Comparison of ENCODE assay signal across 19 cellular contexts in the genomic region with DNA sequence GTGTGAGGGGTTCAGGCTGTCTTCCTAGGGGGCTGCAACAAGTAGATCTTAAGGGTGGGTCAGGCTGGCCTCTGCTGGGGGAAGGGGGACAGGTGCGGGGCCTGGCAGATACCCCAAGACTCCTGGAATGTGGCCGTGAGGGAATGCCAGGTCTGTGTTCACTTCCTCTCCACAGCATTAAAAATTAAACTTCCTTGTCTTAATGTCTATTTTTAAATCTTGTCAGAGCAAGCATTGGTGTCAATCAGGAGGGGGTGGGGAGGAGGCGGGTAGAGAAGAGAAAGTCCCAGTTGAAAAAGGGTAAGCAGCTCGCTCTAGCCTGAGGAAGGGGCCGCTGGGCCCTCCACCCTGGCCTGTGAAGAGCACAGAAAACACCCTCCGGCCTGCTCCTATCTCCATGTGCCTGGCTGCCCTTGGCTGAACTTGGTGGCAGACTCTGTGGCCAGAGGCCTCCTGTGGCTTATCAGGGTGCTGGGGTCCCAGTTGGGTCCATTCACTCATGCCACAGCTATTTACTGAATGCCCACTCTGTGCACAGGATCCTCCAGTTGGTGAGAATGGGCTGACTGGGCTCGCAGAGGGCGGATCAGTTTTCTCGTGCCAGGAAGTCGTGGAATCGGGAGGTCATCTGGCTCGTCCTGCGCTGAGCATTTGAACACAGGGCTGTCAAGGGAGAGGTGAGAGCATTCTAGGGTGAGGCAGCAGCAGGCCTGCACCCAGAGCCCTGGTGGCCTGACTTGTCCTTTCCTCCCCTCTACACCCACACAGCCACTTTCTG.
DNase-seq lines count a peak whose midpoint lies in the region; TF ChIP-seq lines count a peak whose summit lies in the region.
"Had no signal": no experiment of that assay in that cellular context is flagged by ENCODE, and none has a peak within 500 bp of the region (broad histone marks: within the 10 kb centered on the region; RNA-seq: fewer than 3 reads in every experiment).

No MANE protein-coding gene starts in this region.

- peak overlapping the region in 9 of 11 experiments; percentile 2 to 57 (median 31); a peak in 14 of 22 replicates for H3K9ac ChIP-seq in BLaER1 treated with 17β-estradiol and CSF1 and Interleukin-3, amounts not matched to agents 10 nM and 100 nM
- peak overlapping the region; percentile 44 for H3K9ac ChIP-seq in neuronal stem cell (ENCODE audit: low read depth, low read length, poor library complexity)

- no peak overlapping the region for H4K8ac ChIP-seq in neuronal stem cell (ENCODE audit: low read depth, low read length)

- H2BK5ac ChIP-seq in neuronal stem cell (ENCODE audit: low read length) = no peak overlapping the region

- H3K23ac ChIP-seq in neuronal stem cell (ENCODE audit: low read depth, low read length, poor library complexity) = no peak overlapping the region

- peak overlapping the region in 2 of 10 experiments; percentile 11 to 15; a peak in 2 of 20 replicates for H3K4me3 ChIP-seq in BLaER1 treated with 17β-estradiol and CSF1 and Interleukin-3, amounts not matched to agents 10 nM and 100 nM
- no peak overlapping the region for H3K4me3 ChIP-seq in cardiac muscle cell
- H3K4me3 ChIP-seq in neuronal stem cell (ENCODE audit: low read length in 2 of 2) = no peak overlapping the region
- H3K4me3 ChIP-seq in thyroid gland (replicated peaks in 1 of 3) = no peak overlapping the region
- H3K4me3 ChIP-seq: transverse colon had no signal

- no peak overlapping the region for H3K14ac ChIP-seq in neuronal stem cell (ENCODE audit: low read length)

- peak overlapping the region in 4 of 11 experiments; percentile 11 to 29 (median 24); a peak in 4 of 22 replicates for H3K27ac ChIP-seq in BLaER1 treated with 17β-estradiol and CSF1 and Interleukin-3, amounts not matched to agents 10 nM and 100 nM
- peak overlapping the region; percentile 66 for H3K27ac ChIP-seq in VCaP
- peak overlapping the region; percentile 93 for H3K27ac ChIP-seq in cardiac muscle cell
- H3K27ac ChIP-seq in neuronal stem cell (replicated peaks; ENCODE audit: low read length) = no peak overlapping the region
- H3K27ac ChIP-seq in thyroid gland = no peak overlapping the region
- H3K27ac ChIP-seq: transverse colon had no signal

- peak overlapping the region; percentile 18 for H2AK5ac ChIP-seq in neuronal stem cell (ENCODE audit: low read depth, low read length)

- no peaks in the 10 kb centered on the region for H3K9me3 Mint-ChIP-seq in activated T-helper 1 cell treated with anti-CD3 and anti-CD28 coated beads, Interleukin-12 subunit alpha, Interleukin-12 subunit beta, Interleukin-2, Interleukin-4 antibody, amounts not matched to agents 30 ng/mL and 10 ng/mL and 1 ng/mL, durations not matched to agents 14 hours and 24 hours and 36 hours
- H3K9me3 Mint-ChIP-seq: activated B cell treated with CpG ODN at 0.5 μM for 24 hours; stimulated activated effector memory CD8-positive, alpha-beta T cell treated with anti-CD3 and anti-CD28 coated beads, Interleukin-12 subunit alpha, Interleukin-12 subunit beta, amount 100 ng/mL, for 72 hours had no signal

- no peak overlapping the region for H2BK15ac ChIP-seq in neuronal stem cell (ENCODE audit: low read length)

- H2BK120ac ChIP-seq in neuronal stem cell (ENCODE audit: low read depth, low read length) = no peak overlapping the region

- no peak overlapping the region for H4K91ac ChIP-seq in neuronal stem cell (ENCODE audit: low read depth, low read length, poor library complexity)

- H3K4me3 Mint-ChIP-seq in activated T-helper 1 cell treated with anti-CD3 and anti-CD28 coated beads, Interleukin-12 subunit alpha, Interleukin-12 subunit beta, Interleukin-2, Interleukin-4 antibody, amounts not matched to agents 30 ng/mL and 10 ng/mL and 1 ng/mL, durations not matched to agents 14 hours and 24 hours and 36 hours = no peak overlapping the region
- H3K4me3 Mint-ChIP-seq: activated B cell treated with CpG ODN at 0.5 μM for 24 hours; stimulated activated effector memory CD8-positive, alpha-beta T cell treated with anti-CD3 and anti-CD28 coated beads, Interleukin-12 subunit alpha, Interleukin-12 subunit beta, amount 100 ng/mL, for 72 hours had no signal

- intact Hi-C loops in thyroid gland (cut with DNase I) = no loop called here
- intact Hi-C loops in activated T-helper 1 cell treated with anti-CD3 and anti-CD28 coated beads, Interleukin-12 subunit alpha, Interleukin-12 subunit beta, Interleukin-2, Interleukin-4 antibody, amounts not matched to agents 30 ng/mL and 10 ng/mL and 1 ng/mL, durations not matched to agents 14 hours and 24 hours and 36 hours (cut with micrococcal nuclease) = no loop called here

- peaks cover 16 to 67% (median 56%) of the 10 kb centered on the region in 10 experiments for H3K4me1 ChIP-seq in BLaER1 treated with 17β-estradiol and CSF1 and Interleukin-3, amounts not matched to agents 10 nM and 100 nM
- H3K4me1 ChIP-seq in cardiac muscle cell (ENCODE audit: low read depth) (peaks cover 73% of the 10 kb centered on the region), neuronal stem cell (ENCODE audit: control insufficient read depth in 2 of 2, insufficient read depth in 1 of 2, low read depth in 1 of 2, low read length in 2 of 2) (peaks cover 10 to 31% of the 10 kb centered on the region in 2 donors), thyroid gland (peaks cover 3 to 35% of the 10 kb centered on the region in 2 donors)

- TF ChIP-seq CTCF in VCaP (conservative IDR thresholded peaks at IDR 0.05) (no peak), cardiac muscle cell (IDR thresholded peaks at IDR 0.05; ENCODE audit: low read depth, low read length) (no peak), thyroid gland (IDR thresholded peaks at IDR 0.05) (no peak)

- H3K18ac ChIP-seq in neuronal stem cell (ENCODE audit: low read length) = peak overlapping the region; percentile 28

- DNase-seq in cardiac muscle cell (ENCODE audit: low read depth in 1 of 2, low spot score in 1 of 2) (no peak), neuronal stem cell (ENCODE audit: low spot score) (no peak), thyroid gland (no peak), NCI-H345 treated with DMSO at 0.1 percent for 48 hours (lab: John Stamatoyannopoulos, UW; ENCODE audit: unreplicated experiment) (no peak), GDM1 (lab: John Stamatoyannopoulos, UW) (no peak)
- DNase-seq in activated T-helper 1 cell treated with anti-CD3 and anti-CD28 coated beads, Interleukin-12 subunit alpha, Interleukin-12 subunit beta, Interleukin-2, Interleukin-4 antibody, amounts not matched to agents 30 ng/mL and 10 ng/mL and 1 ng/mL, durations not matched to agents 14 hours and 24 hours and 36 hours (ENCODE audit: low spot score) = no peak
- DNase-seq: activated B cell treated with CpG ODN at 0.5 μM for 24 hours; activated CD8-positive, alpha-beta memory T cell treated with anti-CD3 and anti-CD28 coated beads for 24 hours; activated gamma-delta T cell; aorta; effector CD8-positive, alpha-beta T cell; HCEC 1CT; mesendoderm; NCI-H1048; nucleus accumbens; transverse colon had no signal

- no peaks in the 10 kb centered on the region for H3K36me3 ChIP-seq in BLaER1 treated with 17β-estradiol and CSF1 and Interleukin-3, amounts not matched to agents 10 nM and 100 nM
- H3K36me3 ChIP-seq in cardiac muscle cell (no peaks in the 10 kb centered on the region), neuronal stem cell (replicated peaks in 1 of 2; ENCODE audit: control insufficient read depth in 2 of 2, insufficient read depth in 2 of 2, low read length in 2 of 2) (no peaks in the 10 kb centered on the region), thyroid gland (no peaks in the 10 kb centered on the region)
- H3K36me3 ChIP-seq: transverse colon had no signal

- no peak overlapping the region for H3K4ac ChIP-seq in neuronal stem cell (ENCODE audit: low read length)

- no peak overlapping the region for H2AFZ ChIP-seq in neuronal stem cell (ENCODE audit: low read length)

- H3K9me3 ChIP-seq in BLaER1 treated with 17β-estradiol and CSF1 and Interleukin-3, amounts not matched to agents 10 nM and 100 nM (replicated peaks in 1 of 11) = no peaks in the 10 kb centered on the region
- H3K9me3 ChIP-seq in cardiac muscle cell (ENCODE audit: low read depth) (no peaks in the 10 kb centered on the region), neuronal stem cell (replicated peaks in 1 of 2; ENCODE audit: control insufficient read depth in 2 of 2, insufficient read depth in 1 of 2, low read depth in 1 of 2, low read length in 2 of 2) (no peaks in the 10 kb centered on the region), thyroid gland (no peaks in the 10 kb centered on the region)
- H3K9me3 ChIP-seq: transverse colon had no signal

- H3K27ac Mint-ChIP-seq in activated T-helper 1 cell treated with anti-CD3 and anti-CD28 coated beads, Interleukin-12 subunit alpha, Interleukin-12 subunit beta, Interleukin-2, Interleukin-4 antibody, amounts not matched to agents 30 ng/mL and 10 ng/mL and 1 ng/mL, durations not matched to agents 14 hours and 24 hours and 36 hours = no peak overlapping the region
- H3K27ac Mint-ChIP-seq: activated B cell treated with CpG ODN at 0.5 μM for 24 hours; stimulated activated effector memory CD8-positive, alpha-beta T cell treated with anti-CD3 and anti-CD28 coated beads, Interleukin-12 subunit alpha, Interleukin-12 subunit beta, amount 100 ng/mL, for 72 hours had no signal

- H3K36me3 Mint-ChIP-seq in activated T-helper 1 cell treated with anti-CD3 and anti-CD28 coated beads, Interleukin-12 subunit alpha, Interleukin-12 subunit beta, Interleukin-2, Interleukin-4 antibody, amounts not matched to agents 30 ng/mL and 10 ng/mL and 1 ng/mL, durations not matched to agents 14 hours and 24 hours and 36 hours (ENCODE audit: low read depth) = no peaks in the 10 kb centered on the region
- H3K36me3 Mint-ChIP-seq: stimulated activated effector memory CD8-positive, alpha-beta T cell treated with anti-CD3 and anti-CD28 coated beads, Interleukin-12 subunit alpha, Interleukin-12 subunit beta, amount 100 ng/mL, for 72 hours had no signal

- peaks cover 18 to 26% (median 19%) of the 10 kb centered on the region in 11 experiments for H3K27me3 ChIP-seq in BLaER1 treated with 17β-estradiol and CSF1 and Interleukin-3, amounts not matched to agents 10 nM and 100 nM
- no peaks in the 10 kb centered on the region for H3K27me3 ChIP-seq in cardiac muscle cell
- H3K27me3 ChIP-seq in neuronal stem cell (ENCODE audit: control insufficient read depth in 3 of 3, insufficient read depth in 3 of 3, low read depth in 1 of 3, low read length in 3 of 3) = peaks cover 0 to 19% (median 12%) of the 10 kb centered on the region in 3 experiments
- H3K27me3 ChIP-seq in thyroid gland = no peaks in the 10 kb centered on the region

- no peaks in the 10 kb centered on the region for H3K79me1 ChIP-seq in neuronal stem cell (ENCODE audit: low read depth, low read length)

- H3K27me3 Mint-ChIP-seq in activated T-helper 1 cell treated with anti-CD3 and anti-CD28 coated beads, Interleukin-12 subunit alpha, Interleukin-12 subunit beta, Interleukin-2, Interleukin-4 antibody, amounts not matched to agents 30 ng/mL and 10 ng/mL and 1 ng/mL, durations not matched to agents 14 hours and 24 hours and 36 hours (ENCODE audit: insufficient read depth) = peaks cover 21% of the 10 kb centered on the region

- H4K20me1 ChIP-seq in BLaER1 treated with 17β-estradiol and CSF1 and Interleukin-3, amounts not matched to agents 10 nM and 100 nM = peaks cover 0 to 49% (median 17%) of the 10 kb centered on the region in 11 experiments; a peak in 21 of 22 replicates

- no CpG with 5 or more reads among the region's 13 CpGs for WGBS in neuronal stem cell (ENCODE audit: extremely low coverage in 2 of 2, insufficient read length in 2 of 2, insufficient replicate concordance in 1 of 2), 2 donors
- 77 to 89% methylated on average over 11 to 13 of the region's 13 CpGs for WGBS in thyroid gland, 2 donors

- no peak overlapping the region for H2BK12ac ChIP-seq in neuronal stem cell (ENCODE audit: low read length)

- no peak for TF ChIP-seq POLR2A in thyroid gland (IDR thresholded peaks at IDR 0.05)

- peak overlapping the region; percentile 66 to 95 (median 86) for H3K4me2 ChIP-seq in BLaER1 treated with 17β-estradiol and CSF1 and Interleukin-3, amounts not matched to agents 10 nM and 100 nM
- no peak overlapping the region for H3K4me2 ChIP-seq in neuronal stem cell (ENCODE audit: insufficient read depth, low read length, poor library complexity, severe bottlenecking)

- no peaks in the 10 kb centered on the region for H3K4me1 Mint-ChIP-seq in activated T-helper 1 cell treated with anti-CD3 and anti-CD28 coated beads, Interleukin-12 subunit alpha, Interleukin-12 subunit beta, Interleukin-2, Interleukin-4 antibody, amounts not matched to agents 30 ng/mL and 10 ng/mL and 1 ng/mL, durations not matched to agents 14 hours and 24 hours and 36 hours (ENCODE audit: low read depth)

Comparison
In these comparisons a context has a peak if more than half of its experiments do, and no peak if none do; other contexts are left out.
1. H3K27ac ChIP-seq: peak in VCaP (single experiment) and cardiac muscle cell (single experiment); none in neuronal stem cell (single experiment) and thyroid gland (0 of 3).